ENCODE assay signal across 9 cellular contexts in the genomic region with DNA sequence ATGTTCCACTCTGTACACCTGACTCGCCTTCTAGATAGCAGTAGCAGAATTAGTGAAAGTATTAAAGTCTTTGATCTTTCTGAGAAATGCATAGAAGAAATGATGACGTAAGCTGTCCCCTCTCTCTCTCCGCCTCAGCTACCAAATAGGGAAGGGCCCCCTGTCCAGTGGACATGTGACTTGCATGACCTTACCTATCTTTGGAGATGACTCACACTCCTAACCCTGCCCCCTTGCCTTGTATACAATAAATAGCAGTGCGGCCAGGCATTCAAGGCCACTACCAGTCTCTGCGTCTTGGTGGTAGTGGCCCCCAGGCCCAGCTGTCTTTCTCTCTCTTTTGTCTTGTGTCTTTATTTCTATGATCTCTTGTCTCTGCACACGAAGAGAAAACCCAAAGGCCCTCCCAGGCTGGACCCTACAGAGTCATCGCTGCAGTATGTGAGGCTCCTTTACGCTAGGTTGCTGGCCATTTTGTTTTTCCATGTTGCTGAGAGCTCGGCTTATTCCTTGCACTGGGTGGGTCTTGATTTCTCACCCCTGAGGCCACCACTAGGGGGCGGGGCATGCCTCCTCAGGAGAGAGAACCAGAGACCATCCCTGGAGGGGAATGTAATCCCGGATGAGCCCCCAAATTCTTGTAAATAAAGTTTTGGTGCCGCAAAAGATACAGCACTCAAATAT. TPM values are rescaled to one million over a fixed set of nuclear protein-coding genes. Genes with fewer than 3 reads are reported as not detected.
DNase-seq lines count a peak whose midpoint lies in the region; ATAC-seq and TF ChIP-seq lines count a peak whose summit lies in the region.
"Had no signal": no experiment of that assay in that cellular context is flagged by ENCODE, and none has a peak within 500 bp of the region (broad histone marks: within the 10 kb centered on the region; RNA-seq: fewer than 3 reads in every experiment).

No MANE protein-coding gene starts in this region.

- TF ChIP-seq CTCF in 22Rv1 (IDR thresholded peaks at IDR 0.05) (peak; percentile 44), epithelial cell of esophagus (IDR thresholded peaks at IDR 0.05; ENCODE audit: insufficient read depth, low read depth, low read length, missing control alignments) (peak; percentile 1)

- ATAC-seq in GM18858 (IDR thresholded peaks at IDR 0.05; ENCODE audit: unreplicated experiment) (no peak), left ventricle myocardium superior (no peak)
- ATAC-seq: effector memory CD8-positive, alpha-beta T cell had no signal

- intact Hi-C loops in head of caudate nucleus (cut with DNase I) (no loop called here), left ventricle myocardium superior (cut with micrococcal nuclease) (no loop called here)

- DNase-seq in ELF-1 (ENCODE audit: low read depth, low spot score) = peak; percentile 60
- DNase-seq in NCI-H526 treated with DMSO at 0.1 percent for 48 hours (lab: John Stamatoyannopoulos, UW) = peak; percentile 64
- DNase-seq in epithelial cell of esophagus (ENCODE audit: low read depth) = no peak
- DNase-seq in T-helper 9 cell = no peak
- DNase-seq in head of caudate nucleus = no peak
- no peak for DNase-seq in left ventricle myocardium superior

- H3K4me3 ChIP-seq in epithelial cell of esophagus (ENCODE audit: low read length) = no peak overlapping the region

- no peak overlapping the region for H3K27ac ChIP-seq in 22Rv1

RNA-seq across cellular contexts. Expression of gene ZBTB8B, which starts 16.0 kb away (rescaled TPM):
- not detected for total RNA-seq in left ventricle myocardium superior

RNA-seq across cellular contexts. Expression of gene BSDC1, which starts 54.7 kb away (rescaled TPM):
- total RNA-seq in left ventricle myocardium superior = 40.5 TPM

Comparison
In these comparisons a context has a peak if more than half of its experiments do, and no peak if none do; other contexts are left out.
1. DNase-seq: peak in ELF-1 (single experiment) and NCI-H526 treated with DMSO at 0.1 percent for 48 hours (single experiment); none in epithelial cell of esophagus (single experiment), T-helper 9 cell (single experiment), head of caudate nucleus (0 of 42) and left ventricle myocardium superior (single experiment).